11 cellular contexts compared by ENCODE assay signal in genomic region chr4:77621254-77621653, GRCh38. TPM values are rescaled to one million over a fixed set of nuclear protein-coding genes. Genes with fewer than 3 reads are reported as not detected.
"Had no signal": no experiment of that assay in that cellular context is flagged by ENCODE, and none has a peak within 500 bp of the region (broad histone marks: within the 10 kb centered on the region; RNA-seq: fewer than 3 reads in every experiment).

No MANE protein-coding gene starts in this region.

- H3K27ac Mint-ChIP-seq: HFFc6, IgD-negative memory B cell had no signal

- H3K9me3 Mint-ChIP-seq: HFFc6, IgD-negative memory B cell had no signal

- ATAC-seq: HCT116, HepG2 had no signal

- H3K27ac ChIP-seq: GM23248, HL-60 had no signal

- H3K4me3 Mint-ChIP-seq: HFFc6, IgD-negative memory B cell had no signal

- DNase-seq: GM23248, GOT3, H7, HFFc6, KBM-7 had no signal

RNA-seq across cellular contexts. Expression of gene CXCL13, which starts 15.6 kb away (rescaled TPM):
- total RNA-seq: GM23248, H4, H7, HepG2, HFFc6, HT1080 had no signal
